In genomic region chr14:36556811-36557433, GRCh38 we compare ENCODE assay signal across 9 cellular contexts. TPM values are rescaled to one million over a fixed set of nuclear protein-coding genes. Genes with fewer than 3 reads are reported as not detected.
DNase-seq lines count a peak whose midpoint lies in the region; ATAC-seq and TF ChIP-seq lines count a peak whose summit lies in the region.
"Had no signal": no experiment of that assay in that cellular context is flagged by ENCODE, and none has a peak within 500 bp of the region (broad histone marks: within the 10 kb centered on the region; RNA-seq: fewer than 3 reads in every experiment).

No MANE protein-coding gene starts in this region.

- H3K27me3 ChIP-seq in esophagus squamous epithelium (peaks cover 0 to 26% (median 0%) of the 10 kb centered on the region in 4 donors), gastrocnemius medialis (peaks cover 0 to 3% (median 0%) of the 10 kb centered on the region in 3 donors)
- H3K27me3 ChIP-seq in effector memory CD4-positive, alpha-beta T cell (replicated peaks; ENCODE audit: control insufficient read depth, insufficient read depth, low read length, poor library complexity, severe bottlenecking): no peaks in the 10 kb centered on the region

- DNase-seq in NOMO-1 (lab: John Stamatoyannopoulos, UW; ENCODE audit: unreplicated experiment in 2 of 2) (peak; percentile 16 to 27), NOMO-1 treated with dmso at 0.1 percent for 144 hours (lab: John Stamatoyannopoulos, UW; ENCODE audit: unreplicated experiment) (no peak), KBM-7 (peak; percentile 41), SHP77 treated with DMSO at 0.1 percent for 48 hours (lab: John Stamatoyannopoulos, UW) (peak; percentile 65), esophagus squamous epithelium (lab: John Stamatoyannopoulos, UW) (no peak), gastrocnemius medialis (no peak)
- DNase-seq in effector memory CD4-positive, alpha-beta T cell: no peak

- TF ChIP-seq CTCF in esophagus squamous epithelium (IDR thresholded peaks at IDR 0.05) (peak; percentile 30 to 63 (median 52)), gastrocnemius medialis (IDR thresholded peaks at IDR 0.05 in 4 of 5, conservative IDR thresholded peaks at IDR 0.05 in 1 of 5) (peak in 4 of 5 experiments; percentile 20 to 71 (median 40))

- intact Hi-C loops in esophagus squamous epithelium (cut with DNase I) (no loop called here), gastrocnemius medialis (cut with DNase I; ENCODE audit: low total_unique reads) (no loop called here)

- H3K4me1 ChIP-seq in esophagus squamous epithelium (peaks cover 0 to 5% (median 0%) of the 10 kb centered on the region in 3 donors), gastrocnemius medialis (no peaks in the 10 kb centered on the region)
- no peaks in the 10 kb centered on the region for H3K4me1 ChIP-seq in effector memory CD4-positive, alpha-beta T cell (ENCODE audit: control insufficient read depth, insufficient read depth, low read length, poor library complexity, severe bottlenecking)

- WGBS in esophagus squamous epithelium, 2 donors: 54 to 65% methylated on average over 9 of the region's 9 CpGs

- in situ Hi-C loops in KBM-7 (cut with MboI; ENCODE audit: low pct_unique_long_range_greater_than_20kb, low sequenced_read_pairs): no loop called here
- in situ Hi-C loops in gastrocnemius medialis (cut with MboI; ENCODE audit: low sequenced_read_pairs in 4 of 4): loop anchor here in 1 of 4 donors (25.0 kb wide), 1 partner anchor 380 kb away; no protein-coding TSS in a partner anchor

- no peak for TF ChIP-seq POLR2A in esophagus squamous epithelium (IDR thresholded peaks at IDR 0.05)
- TF ChIP-seq POLR2A in gastrocnemius medialis (IDR thresholded peaks at IDR 0.05): no peak

- ATAC-seq in gastrocnemius medialis (no peak), HG03095 (IDR thresholded peaks at IDR 0.05; ENCODE audit: unreplicated experiment) (no peak)

- H3K9me3 ChIP-seq in esophagus squamous epithelium: no peaks in the 10 kb centered on the region
- no peaks in the 10 kb centered on the region for H3K9me3 ChIP-seq in gastrocnemius medialis
- H3K9me3 ChIP-seq in effector memory CD4-positive, alpha-beta T cell (ENCODE audit: control insufficient read depth, low read length): no peaks in the 10 kb centered on the region

- no peak overlapping the region for H3K27ac ChIP-seq in esophagus squamous epithelium
- no peak overlapping the region for H3K27ac ChIP-seq in gastrocnemius medialis
- H3K27ac ChIP-seq in effector memory CD4-positive, alpha-beta T cell (ENCODE audit: insufficient read depth, low read length, poor library complexity, severe bottlenecking): no peak overlapping the region

- H3K36me3 ChIP-seq in esophagus squamous epithelium (no peaks in the 10 kb centered on the region), gastrocnemius medialis (no peaks in the 10 kb centered on the region)
- H3K36me3 ChIP-seq in effector memory CD4-positive, alpha-beta T cell (ENCODE audit: control insufficient read depth, insufficient read depth, low read length): no peaks in the 10 kb centered on the region

- H3K4me3 ChIP-seq in esophagus squamous epithelium: no peak overlapping the region
- no peak overlapping the region for H3K4me3 ChIP-seq in gastrocnemius medialis
- H3K4me3 ChIP-seq in effector memory CD4-positive, alpha-beta T cell (ENCODE audit: insufficient read depth, low read depth, low read length, poor library complexity, severe bottlenecking): no peak overlapping the region

RNA-seq across cellular contexts. Expression of gene NKX2-8, which starts 25.5 kb away (rescaled TPM):
- total RNA-seq in esophagus squamous epithelium (10 to 100 TPM in 1 of 4 donors, 1 to 10 TPM in 3; 2.8 to 10.0 (median 4.0) TPM), gastrocnemius medialis (not detected)
- total RNA-seq: activated naive CD4-positive, alpha-beta T cell treated with anti-CD3 and anti-CD28 coated beads, Interleukin-2, amount 50 U/mL, for 72 hours had no signal

RNA-seq across cellular contexts. Expression of gene NKX2-1, which starts 36.9 kb away (rescaled TPM):
- total RNA-seq in esophagus squamous epithelium (not detected), gastrocnemius medialis (not detected)
- total RNA-seq: activated naive CD4-positive, alpha-beta T cell treated with anti-CD3 and anti-CD28 coated beads, Interleukin-2, amount 50 U/mL, for 72 hours had no signal

Comparison
In these comparisons a context has a peak if more than half of its experiments do, and no peak if none do; other contexts are left out.
1. DNase-seq: peak in NOMO-1 (2 of 2), KBM-7 (single experiment) and SHP77 treated with DMSO at 0.1 percent for 48 hours (single experiment); none in NOMO-1 treated with dmso at 0.1 percent for 144 hours (single experiment), esophagus squamous epithelium (single experiment), gastrocnemius medialis (0 of 2) and effector memory CD4-positive, alpha-beta T cell (0 of 3).